Comparison of ENCODE assay signal across 20 cellular contexts in genomic region chr6:81263531-81264168, GRCh38.
"Had no signal": no experiment of that assay in that cellular context is flagged by ENCODE, and none has a peak within 500 bp of the region (broad histone marks: within the 10 kb centered on the region; RNA-seq: fewer than 3 reads in every experiment).

No MANE protein-coding gene starts in this region.

- H3K27ac ChIP-seq: colonic mucosa, esophagus squamous epithelium, hepatocyte, lower lobe of right lung, neural progenitor cell, pancreas, sigmoid colon, skin epidermis, testis, transverse colon, uterus had no signal

- H3K4me3 ChIP-seq: colonic mucosa, esophagus squamous epithelium, hepatocyte, lower lobe of right lung, neural progenitor cell, pancreas, sigmoid colon, skin epidermis, testis, transverse colon, uterus had no signal

- H3K36me3 ChIP-seq: colonic mucosa, esophagus squamous epithelium, lower lobe of right lung, neural progenitor cell, pancreas, sigmoid colon, transverse colon, uterus had no signal

- DNase-seq: caudate nucleus; colonic mucosa; dermis blood vessel endothelial cell; esophagus squamous epithelium; foreskin fibroblast; head of caudate nucleus; lower lobe of right lung; midbrain; occipital lobe; sigmoid colon; stimulated activated CD4-positive, alpha-beta T cell treated with anti-CD3 and anti-CD28 coated beads, Interleukin-12 subunit alpha, Interleukin-12 subunit beta, amount 100 ng/mL, for 4 hours; stimulated activated naive CD4-positive, alpha-beta T cell treated with Interleukin-2 at 50 U/mL for 16 hours; testis; transverse colon; uterus had no signal

- H3K4me1 ChIP-seq: colonic mucosa, esophagus squamous epithelium, lower lobe of right lung, neural progenitor cell, pancreas, sigmoid colon, testis, transverse colon, uterus had no signal

- H3K79me2 ChIP-seq: hepatocyte had no signal

- H3K27me3 ChIP-seq: colonic mucosa, esophagus squamous epithelium, hepatocyte, neural progenitor cell, pancreas, sigmoid colon, testis, transverse colon, uterus had no signal

- H3K9me3 ChIP-seq: colonic mucosa, esophagus squamous epithelium, lower lobe of right lung, pancreas, sigmoid colon, testis, transverse colon, uterus had no signal

- FAIRE-seq: pancreas had no signal

- H3K9ac ChIP-seq: neural progenitor cell had no signal

- ATAC-seq: natural killer cell treated with Interleukin-12 subunit alpha and Interleukin-12 subunit beta and Interleukin-15 and Interleukin-18, amount 100 ng/mL, for 72 hours; pancreas had no signal

- H2AFZ ChIP-seq: hepatocyte, neural progenitor cell had no signal

- H3K4me2 ChIP-seq: hepatocyte, neural progenitor cell had no signal
